Comparison of ENCODE assay signal across 8 cellular contexts in the genomic region with DNA sequence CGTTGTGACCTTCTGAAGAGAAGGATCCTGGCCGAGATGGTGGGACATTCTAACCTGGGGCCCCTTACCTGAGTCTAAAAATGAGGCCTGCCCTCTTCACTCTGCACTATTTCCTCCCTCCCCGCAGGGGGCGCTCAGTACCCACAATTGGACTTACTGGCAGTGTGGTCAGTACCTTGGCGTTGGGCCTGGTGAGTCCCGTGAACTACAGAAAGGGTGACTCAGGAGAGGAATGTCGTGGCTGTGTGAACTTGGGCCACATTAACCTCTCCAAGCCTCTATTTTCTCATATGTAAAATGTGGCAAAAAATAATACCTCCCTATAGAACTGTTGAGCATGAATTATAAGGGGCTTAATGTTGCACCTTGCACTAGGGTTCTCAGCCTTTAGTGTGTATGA. TPM values are rescaled to one million over a fixed set of nuclear protein-coding genes. Genes with fewer than 3 reads are reported as not detected.
DNase-seq lines count a peak whose midpoint lies in the region; ATAC-seq and TF ChIP-seq lines count a peak whose summit lies in the region.

No MANE protein-coding gene starts in this region.

- H3K27me3 ChIP-seq in psoas muscle (ENCODE audit: insufficient read depth in 3 of 3, low read length in 2 of 3): no peaks in the 10 kb centered on the region

- 10 to 13% (median 11%) methylated on average over 7 of the region's 7 CpGs for WGBS in psoas muscle, 3 donors

- H3K27ac ChIP-seq in psoas muscle: peak overlapping the region; percentile 96

- DNase-seq in NCI-H2171 treated with DMSO at 0.1 percent for 48 hours (lab: John Stamatoyannopoulos, UW) (peak; percentile 65), NCI-H2171 (lab: John Stamatoyannopoulos, UW) (no peak), NAMALWA (ENCODE audit: low spot score) (peak; percentile 85), T-helper 1 cell (peak; percentile 34 to 68 (median 52)), amygdala (lab: John Stamatoyannopoulos, UW) (peak in 55 of 56 donors; percentile 25 to 95 (median 79)), left cardiac atrium (peak; percentile 97), psoas muscle (peak; percentile 97 to 98), ureter (ENCODE audit: low spot score) (peak; percentile 96)

- H3K36me3 ChIP-seq in psoas muscle (ENCODE audit: insufficient read depth in 1 of 2, low read depth in 1 of 2): peaks cover 0 to 73% of the 10 kb centered on the region in 2 donors

- H3K4me1 ChIP-seq in psoas muscle: peaks cover 37% of the 10 kb centered on the region

- ATAC-seq in left cardiac atrium: peak; percentile 56 to 59
- peak; percentile 69 to 73 (median 70) for ATAC-seq in psoas muscle

- TF ChIP-seq CTCF in psoas muscle (IDR thresholded peaks at IDR 0.05): peak; percentile 81

- peak overlapping the region; percentile 36 for H3K4me3 ChIP-seq in psoas muscle

- intact Hi-C loops in left cardiac atrium (cut with DNase I): loop anchor here (2.0 to 10.0 kb wide), 5 partner anchors 50 to 200 kb away; a partner anchor contains a TSS
- intact Hi-C loops in psoas muscle (cut with DNase I): loop anchor here (5.0 to 10.0 kb wide), 4 partner anchors 65 to 352 kb away; a partner anchor contains a TSS

- no peaks in the 10 kb centered on the region for H3K9me3 ChIP-seq in psoas muscle

RNA-seq across cellular contexts. Expression of a gene that starts 3.9 kb away (rescaled TPM):
- 10 to 100 TPM; 31.6 to 38.8 TPM for total RNA-seq in left cardiac atrium
- 10 to 100 TPM; 44.1 to 60.4 (median 50.0) TPM for total RNA-seq in psoas muscle
- polyA plus RNA-seq in psoas muscle: 10 to 100 TPM; 34.3 to 63.2 (median 52.4) TPM
- 33.2 TPM for total RNA-seq in ureter

RNA-seq across cellular contexts. Expression of a gene that starts 13.8 kb away (rescaled TPM):
- total RNA-seq in left cardiac atrium: 1 to 10 TPM in 1 of 2 donors, under 1 TPM in 1; 0.37 to 1.1 TPM
- total RNA-seq in psoas muscle: under 1 TPM in 3 of 4 donors, not detected in 1; 0.32 to 0.76 (median 0.44) TPM
- polyA plus RNA-seq in psoas muscle: under 1 TPM in 2 of 3 donors, not detected in 1; 0.09 to 0.42 TPM
- total RNA-seq in ureter: not detected

RNA-seq across cellular contexts. Expression of a gene that starts 25.7 kb away (rescaled TPM):
- total RNA-seq in left cardiac atrium: under 1 TPM; 0.39 to 0.59 TPM
- total RNA-seq in psoas muscle: under 1 TPM in 3 of 4 donors, not detected in 1; 0.27 to 0.99 (median 0.52) TPM
- polyA plus RNA-seq in psoas muscle: under 1 TPM in 2 of 3 donors, not detected in 1; 0.05 TPM
- total RNA-seq in ureter: 1.1 TPM

RNA-seq across cellular contexts. Expression of a gene that starts 50.0 kb away (rescaled TPM):
- total RNA-seq in left cardiac atrium: 10 to 100 TPM in 1 of 2 donors, 1 to 10 TPM in 1; 7.0 to 16.1 TPM
- total RNA-seq in psoas muscle: under 1 TPM in 2 of 4 donors, not detected in 2; 0.12 to 0.15 TPM
- under 1 TPM in 1 of 3 donors, not detected in 2; 0.03 TPM for polyA plus RNA-seq in psoas muscle
- 70.5 TPM for total RNA-seq in ureter

RNA-seq across cellular contexts. Expression of a gene that starts 56.5 kb away (rescaled TPM):
- 10 to 100 TPM; 64.8 to 66.4 TPM for total RNA-seq in left cardiac atrium
- 10 to 100 TPM; 14.4 to 72.3 (median 44.7) TPM for total RNA-seq in psoas muscle
- polyA plus RNA-seq in psoas muscle: 10 to 100 TPM; 17.0 to 69.7 (median 19.6) TPM
- 172 TPM for total RNA-seq in ureter
